1 cellular context compared by ENCODE assay signal in genomic region chr1:235158680-235159079, GRCh38.
A peak's percentile ranks its signal among the peaks of the same experiment; 100 is the strongest.
TF ChIP-seq lines count a peak whose summit lies in the region.

No MANE protein-coding gene starts in this region.

TF ChIP-seq in K562, 482 proteins besides CTCF, POLR2A, EP300 and RAD21:
- TF ChIP-seq, protein P1, sequence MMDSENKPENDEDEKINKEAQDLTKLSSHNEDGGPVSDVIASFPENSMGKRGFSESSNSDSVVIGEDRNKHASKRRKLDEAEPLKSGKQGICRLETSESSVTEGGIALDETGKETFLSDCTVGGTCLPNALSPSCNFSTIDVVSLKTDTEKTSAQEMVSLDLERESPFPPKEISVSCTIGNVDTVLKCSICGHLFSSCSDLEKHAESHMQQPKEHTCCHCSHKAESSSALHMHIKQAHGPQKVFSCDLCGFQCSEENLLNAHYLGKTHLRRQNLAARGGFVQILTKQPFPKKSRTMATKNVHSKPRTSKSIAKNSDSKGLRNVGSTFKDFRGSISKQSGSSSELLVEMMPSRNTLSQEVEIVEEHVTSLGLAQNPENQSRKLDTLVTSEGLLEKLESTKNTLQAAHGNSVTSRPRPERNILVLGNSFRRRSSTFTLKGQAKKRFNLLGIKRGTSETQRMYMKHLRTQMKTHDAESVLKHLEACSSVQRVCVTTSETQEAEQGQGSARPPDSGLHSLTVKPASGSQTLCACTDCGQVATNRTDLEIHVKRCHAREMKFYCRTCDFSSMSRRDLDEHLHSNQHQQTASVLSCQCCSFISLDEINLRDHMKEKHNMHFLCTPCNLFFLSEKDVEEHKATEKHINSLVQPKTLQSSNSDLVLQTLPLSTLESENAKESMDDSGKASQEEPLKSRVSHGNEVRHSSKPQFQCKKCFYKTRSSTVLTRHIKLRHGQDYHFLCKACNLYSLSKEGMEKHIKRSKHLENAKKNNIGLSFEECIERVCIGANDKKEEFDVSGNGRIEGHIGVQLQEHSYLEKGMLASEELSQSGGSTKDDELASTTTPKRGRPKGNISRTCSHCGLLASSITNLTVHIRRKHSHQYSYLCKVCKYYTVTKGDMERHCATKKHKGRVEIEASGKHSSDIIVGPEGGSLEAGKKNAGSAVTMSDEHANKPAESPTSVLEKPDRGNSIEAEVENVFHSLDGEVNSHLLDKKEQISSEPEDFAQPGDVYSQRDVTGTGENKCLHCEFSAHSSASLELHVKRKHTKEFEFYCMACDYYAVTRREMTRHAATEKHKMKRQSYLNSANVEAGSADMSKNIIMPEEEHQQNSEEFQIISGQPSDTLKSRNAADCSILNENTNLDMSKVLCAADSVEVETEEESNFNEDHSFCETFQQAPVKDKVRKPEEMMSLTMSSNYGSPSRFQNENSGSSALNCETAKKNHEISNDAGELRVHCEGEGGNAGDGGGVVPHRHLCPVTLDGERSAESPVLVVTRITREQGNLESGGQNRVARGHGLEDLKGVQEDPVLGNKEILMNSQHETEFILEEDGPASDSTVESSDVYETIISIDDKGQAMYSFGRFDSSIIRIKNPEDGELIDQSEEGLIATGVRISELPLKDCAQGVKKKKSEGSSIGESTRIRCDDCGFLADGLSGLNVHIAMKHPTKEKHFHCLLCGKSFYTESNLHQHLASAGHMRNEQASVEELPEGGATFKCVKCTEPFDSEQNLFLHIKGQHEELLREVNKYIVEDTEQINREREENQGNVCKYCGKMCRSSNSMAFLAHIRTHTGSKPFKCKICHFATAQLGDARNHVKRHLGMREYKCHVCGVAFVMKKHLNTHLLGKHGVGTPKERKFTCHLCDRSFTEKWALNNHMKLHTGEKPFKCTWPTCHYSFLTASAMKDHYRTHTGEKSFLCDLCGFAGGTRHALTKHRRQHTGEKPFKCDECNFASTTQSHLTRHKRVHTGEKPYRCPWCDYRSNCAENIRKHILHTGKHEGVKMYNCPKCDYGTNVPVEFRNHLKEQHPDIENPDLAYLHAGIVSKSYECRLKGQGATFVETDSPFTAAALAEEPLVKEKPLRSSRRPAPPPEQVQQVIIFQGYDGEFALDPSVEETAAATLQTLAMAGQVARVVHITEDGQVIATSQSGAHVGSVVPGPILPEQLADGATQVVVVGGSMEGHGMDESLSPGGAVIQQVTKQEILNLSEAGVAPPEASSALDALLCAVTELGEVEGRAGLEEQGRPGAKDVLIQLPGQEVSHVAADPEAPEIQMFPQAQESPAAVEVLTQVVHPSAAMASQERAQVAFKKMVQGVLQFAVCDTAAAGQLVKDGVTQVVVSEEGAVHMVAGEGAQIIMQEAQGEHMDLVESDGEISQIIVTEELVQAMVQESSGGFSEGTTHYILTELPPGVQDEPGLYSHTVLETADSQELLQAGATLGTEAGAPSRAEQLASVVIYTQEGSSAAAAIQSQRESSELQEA (IDR thresholded peaks at IDR 0.05; ENCODE audit: low read depth): no peak
- TF ChIP-seq ZNF121 (CRISPR knock-in tag; conservative IDR thresholded peaks at IDR 0.05): peak; percentile 68; the same call in 1 of the 2 replicates
- TF ChIP-seq YBX1 (IDR thresholded peaks at IDR 0.05): no peak
- no peak for TF ChIP-seq BHLHE40 (IDR thresholded peaks at IDR 0.05; ENCODE audit: low read length)
- no peak for TF ChIP-seq CXXC5 (CRISPR knock-in tag; IDR thresholded peaks at IDR 0.05)
- TF ChIP-seq DNMT1 (IDR thresholded peaks at IDR 0.05): no peak
- TF ChIP-seq MAFK (IDR thresholded peaks at IDR 0.05; ENCODE audit: low read length): 0 out of 2 replicates have a peak, but pooled peaks have one; percentile 2
- TF ChIP-seq ZNF507 (tag; conservative IDR thresholded peaks at IDR 0.05): no peak
- peak; percentile 55 for TF ChIP-seq ZNF316 (IDR thresholded peaks at IDR 0.05)
- TF ChIP-seq C11orf30 (IDR thresholded peaks at IDR 0.05; ENCODE audit: low read depth): peak; percentile 34; the same call in 1 of the 2 replicates
- no peak for TF ChIP-seq CREB1 (IDR thresholded peaks at IDR 0.05)
- TF ChIP-seq CREB1 (CRISPR knock-in tag; IDR thresholded peaks at IDR 0.05): no peak
- TF ChIP-seq MAFG (tag; conservative IDR thresholded peaks at IDR 0.05): 0 out of 2 replicates have a peak, but pooled peaks have one; percentile 5
